8 cellular contexts compared by ENCODE assay signal in the genomic region with DNA sequence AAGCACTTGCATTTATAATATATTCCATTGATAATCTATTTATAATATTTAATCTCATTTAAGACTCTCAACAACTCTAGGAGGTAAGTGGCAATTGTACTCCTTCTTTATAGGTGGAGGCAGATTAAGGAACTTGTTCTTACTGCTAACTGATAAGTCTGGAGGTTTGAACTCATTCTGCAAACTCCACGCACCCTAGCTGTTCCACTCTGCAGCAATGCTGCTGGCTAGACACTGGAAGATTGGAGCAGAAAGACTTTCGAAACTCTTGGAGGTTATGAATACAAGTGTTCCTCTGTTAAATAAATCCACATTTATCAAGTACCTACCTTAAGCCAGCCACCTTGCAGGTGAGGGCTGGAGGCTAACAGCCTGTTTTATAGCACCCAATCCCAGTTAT. TPM values are rescaled to one million over a fixed set of nuclear protein-coding genes. Genes with fewer than 3 reads are reported as not detected.
DNase-seq lines count a peak whose midpoint lies in the region; ATAC-seq, FAIRE-seq and TF ChIP-seq lines count a peak whose summit lies in the region.

No MANE protein-coding gene starts in this region.

- H3K27ac ChIP-seq in colonic mucosa, result peak overlapping the region; percentile 80

- H3K4me1 Mint-ChIP-seq in nephron, result peaks cover 27% of the 10 kb centered on the region

- no peaks in the 10 kb centered on the region for H3K9me3 Mint-ChIP-seq in nephron

- H3K9me3 ChIP-seq in colonic mucosa, result no peaks in the 10 kb centered on the region

- H3K9ac ChIP-seq in colonic mucosa (ENCODE audit: low read depth in 2 of 2, low read length in 2 of 2), result no peak overlapping the region

- H3K4me3 Mint-ChIP-seq in nephron, result peak overlapping the region; percentile 97 to 100 (median 99)

- H3K36me3 Mint-ChIP-seq in nephron (ENCODE audit: low read depth), result peaks cover 3% of the 10 kb centered on the region

- FAIRE-seq in RCC 7860 (lab: Jason Lieb, UNC), result no peak

- H3K27me3 Mint-ChIP-seq in nephron (ENCODE audit: low read depth), result no peaks in the 10 kb centered on the region

- no peak for ATAC-seq in GM18519 (IDR thresholded peaks at IDR 0.05; ENCODE audit: low FRiP score, unreplicated experiment)
- no peak for ATAC-seq in activated CD4-positive, CD25-positive, alpha-beta regulatory T cell treated with anti-CD3 and anti-CD28 coated beads, Interleukin-2, amount 50 U/mL, for 24 hours

- no peaks in the 10 kb centered on the region for H3K27me3 ChIP-seq in colonic mucosa

- peak overlapping the region; percentile 99 to 100 (median 100) for H3K27ac Mint-ChIP-seq in nephron

- intact Hi-C loops in colonic mucosa (cut with DNase I), result no loop called here

- DNase-seq in NCI-H2171 treated with DMSO at 0.1 percent for 48 hours (lab: John Stamatoyannopoulos, UW), result peak; percentile 53
- DNase-seq in NCI-H2171 (lab: John Stamatoyannopoulos, UW), result no peak
- DNase-seq in NB4 (ENCODE audit: low read depth), result peak; percentile 56
- DNase-seq in colonic mucosa, result no peak
- DNase-seq in RCC 7860 (ENCODE audit: low spot score), result no peak

- H3K4me3 ChIP-seq in NB4 (ENCODE audit: low read depth, low read length), result peak overlapping the region; percentile 80
- peak overlapping the region; percentile 91 for H3K4me3 ChIP-seq in colonic mucosa

- no peak for TF ChIP-seq POLR2A in NB4 (IDR thresholded peaks at IDR 0.05; ENCODE audit: extremely low read depth, insufficient read length)

- no peaks in the 10 kb centered on the region for H3K36me3 ChIP-seq in colonic mucosa

- TF ChIP-seq CTCF in NB4 (IDR thresholded peaks at IDR 0.05; ENCODE audit: low read depth, low read length) (no peak), colonic mucosa (IDR thresholded peaks at IDR 0.05) (no peak), nephron (IDR thresholded peaks at IDR 0.05; ENCODE audit: unreplicated experiment in 3 of 3) (no peak)

- peaks cover 4% of the 10 kb centered on the region for H3K4me1 ChIP-seq in colonic mucosa

RNA-seq across cellular contexts. Expression of a gene that starts 0.8 kb away (rescaled TPM):
- total RNA-seq in colonic mucosa, result 10 to 100 TPM; 79.8 to 95.0 TPM

Comparison
In these comparisons a context has a peak if more than half of its experiments do, and no peak if none do; other contexts are left out.
1. DNase-seq: peak in NCI-H2171 treated with DMSO at 0.1 percent for 48 hours (single experiment) and NB4 (single experiment); none in NCI-H2171 (single experiment), colonic mucosa (single experiment) and RCC 7860 (single experiment).